In the genomic region with DNA sequence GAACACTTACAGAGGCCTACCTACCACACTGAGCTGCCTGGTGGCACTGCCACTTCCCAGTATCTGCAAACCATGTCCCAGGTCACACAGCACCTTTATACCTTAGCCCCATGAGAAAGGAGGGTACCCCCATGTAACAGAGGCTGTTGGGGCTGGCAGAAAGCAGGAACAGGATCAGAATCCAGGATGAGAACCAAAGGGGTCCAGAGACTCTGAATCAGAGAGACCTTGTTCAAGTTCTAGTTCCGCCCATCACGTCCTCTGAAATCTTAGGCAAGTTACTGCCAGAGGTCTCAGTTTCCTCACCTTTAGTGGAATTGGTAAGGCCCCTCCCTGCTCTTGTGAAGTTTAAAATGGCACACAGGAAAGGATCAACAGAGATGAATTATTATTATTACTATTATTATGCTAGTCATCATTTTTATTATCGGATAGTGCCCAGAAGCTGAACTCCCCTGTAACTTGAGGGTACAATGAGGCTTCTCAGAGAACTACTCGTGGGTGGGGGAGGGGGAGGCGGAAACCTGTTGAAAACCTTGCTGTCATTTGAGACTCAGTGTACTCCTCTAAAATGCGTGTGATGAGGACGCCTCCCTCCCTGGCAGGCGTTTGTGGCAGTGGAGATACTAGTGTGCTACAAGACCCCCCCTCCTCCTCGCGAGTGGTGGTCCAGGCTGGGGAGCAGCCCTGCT, we compare ENCODE assay signal across 1 cellular context.
TF ChIP-seq lines count a peak whose summit lies in the region.

No MANE protein-coding gene starts in this region.

TF ChIP-seq in GM23338, 12 proteins besides CTCF, POLR2A, EP300 and RAD21 (continued from another document):
- TF ChIP-seq, protein P1, sequence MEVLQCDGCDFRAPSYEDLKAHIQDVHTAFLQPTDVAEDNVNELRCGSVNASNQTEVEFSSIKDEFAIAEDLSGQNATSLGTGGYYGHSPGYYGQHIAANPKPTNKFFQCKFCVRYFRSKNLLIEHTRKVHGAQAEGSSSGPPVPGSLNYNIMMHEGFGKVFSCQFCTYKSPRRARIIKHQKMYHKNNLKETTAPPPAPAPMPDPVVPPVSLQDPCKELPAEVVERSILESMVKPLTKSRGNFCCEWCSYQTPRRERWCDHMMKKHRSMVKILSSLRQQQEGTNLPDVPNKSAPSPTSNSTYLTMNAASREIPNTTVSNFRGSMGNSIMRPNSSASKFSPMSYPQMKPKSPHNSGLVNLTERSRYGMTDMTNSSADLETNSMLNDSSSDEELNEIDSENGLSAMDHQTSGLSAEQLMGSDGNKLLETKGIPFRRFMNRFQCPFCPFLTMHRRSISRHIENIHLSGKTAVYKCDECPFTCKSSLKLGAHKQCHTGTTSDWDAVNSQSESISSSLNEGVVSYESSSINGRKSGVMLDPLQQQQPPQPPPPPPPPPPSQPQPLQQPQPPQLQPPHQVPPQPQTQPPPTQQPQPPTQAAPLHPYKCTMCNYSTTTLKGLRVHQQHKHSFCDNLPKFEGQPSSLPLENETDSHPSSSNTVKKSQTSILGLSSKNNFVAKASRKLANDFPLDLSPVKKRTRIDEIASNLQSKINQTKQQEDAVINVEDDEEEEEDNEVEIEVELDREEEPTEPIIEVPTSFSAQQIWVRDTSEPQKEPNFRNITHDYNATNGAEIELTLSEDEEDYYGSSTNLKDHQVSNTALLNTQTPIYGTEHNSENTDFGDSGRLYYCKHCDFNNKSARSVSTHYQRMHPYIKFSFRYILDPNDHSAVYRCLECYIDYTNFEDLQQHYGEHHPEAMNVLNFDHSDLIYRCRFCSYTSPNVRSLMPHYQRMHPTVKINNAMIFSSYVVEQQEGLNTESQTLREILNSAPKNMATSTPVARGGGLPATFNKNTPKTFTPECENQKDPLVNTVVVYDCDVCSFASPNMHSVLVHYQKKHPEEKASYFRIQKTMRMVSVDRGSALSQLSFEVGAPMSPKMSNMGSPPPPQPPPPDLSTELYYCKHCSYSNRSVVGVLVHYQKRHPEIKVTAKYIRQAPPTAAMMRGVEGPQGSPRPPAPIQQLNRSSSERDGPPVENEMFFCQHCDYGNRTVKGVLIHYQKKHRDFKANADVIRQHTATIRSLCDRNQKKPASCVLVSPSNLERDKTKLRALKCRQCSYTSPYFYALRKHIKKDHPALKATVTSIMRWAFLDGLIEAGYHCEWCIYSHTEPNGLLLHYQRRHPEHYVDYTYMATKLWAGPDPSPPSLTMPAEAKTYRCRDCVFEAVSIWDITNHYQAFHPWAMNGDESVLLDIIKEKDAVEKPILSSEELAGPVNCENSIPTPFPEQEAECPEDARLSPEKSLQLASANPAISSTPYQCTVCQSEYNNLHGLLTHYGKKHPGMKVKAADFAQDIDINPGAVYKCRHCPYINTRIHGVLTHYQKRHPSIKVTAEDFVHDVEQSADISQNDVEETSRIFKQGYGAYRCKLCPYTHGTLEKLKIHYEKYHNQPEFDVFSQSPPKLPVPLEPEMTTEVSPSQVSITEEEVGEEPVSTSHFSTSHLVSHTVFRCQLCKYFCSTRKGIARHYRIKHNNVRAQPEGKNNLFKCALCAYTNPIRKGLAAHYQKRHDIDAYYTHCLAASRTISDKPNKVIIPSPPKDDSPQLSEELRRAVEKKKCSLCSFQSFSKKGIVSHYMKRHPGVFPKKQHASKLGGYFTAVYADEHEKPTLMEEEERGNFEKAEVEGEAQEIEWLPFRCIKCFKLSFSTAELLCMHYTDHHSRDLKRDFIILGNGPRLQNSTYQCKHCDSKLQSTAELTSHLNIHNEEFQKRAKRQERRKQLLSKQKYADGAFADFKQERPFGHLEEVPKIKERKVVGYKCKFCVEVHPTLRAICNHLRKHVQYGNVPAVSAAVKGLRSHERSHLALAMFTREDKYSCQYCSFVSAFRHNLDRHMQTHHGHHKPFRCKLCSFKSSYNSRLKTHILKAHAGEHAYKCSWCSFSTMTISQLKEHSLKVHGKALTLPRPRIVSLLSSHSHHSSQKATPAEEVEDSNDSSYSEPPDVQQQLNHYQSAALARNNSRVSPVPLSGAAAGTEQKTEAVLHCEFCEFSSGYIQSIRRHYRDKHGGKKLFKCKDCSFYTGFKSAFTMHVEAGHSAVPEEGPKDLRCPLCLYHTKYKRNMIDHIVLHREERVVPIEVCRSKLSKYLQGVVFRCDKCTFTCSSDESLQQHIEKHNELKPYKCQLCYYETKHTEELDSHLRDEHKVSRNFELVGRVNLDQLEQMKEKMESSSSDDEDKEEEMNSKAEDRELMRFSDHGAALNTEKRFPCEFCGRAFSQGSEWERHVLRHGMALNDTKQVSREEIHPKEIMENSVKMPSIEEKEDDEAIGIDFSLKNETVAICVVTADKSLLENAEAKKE (CRISPR knock-in tag; IDR thresholded peaks at IDR 0.05), result no peak
- TF ChIP-seq NANOG (IDR thresholded peaks at IDR 0.05; ENCODE audit: borderline replicate concordance) (no peak), CREB1 (CRISPR knock-in tag; IDR thresholded peaks at IDR 0.05; ENCODE audit: low read depth) (no peak), ZNF114 (CRISPR knock-in tag; IDR thresholded peaks at IDR 0.05) (no peak), STAT1 (IDR thresholded peaks at IDR 0.05; ENCODE audit: unreplicated experiment) (no peak), EZH2 (IDR thresholded peaks at IDR 0.05; ENCODE audit: low read depth, unreplicated experiment) (no peak), JUNB (IDR thresholded peaks at IDR 0.05; ENCODE audit: unreplicated experiment) (no peak), POLR2AphosphoS5 (IDR thresholded peaks at IDR 0.05; ENCODE audit: low read depth) (no peak), EZH2phosphoT487 (IDR thresholded peaks at IDR 0.05; ENCODE audit: unreplicated experiment) (no peak)
- TF ChIP-seq, protein P2, sequence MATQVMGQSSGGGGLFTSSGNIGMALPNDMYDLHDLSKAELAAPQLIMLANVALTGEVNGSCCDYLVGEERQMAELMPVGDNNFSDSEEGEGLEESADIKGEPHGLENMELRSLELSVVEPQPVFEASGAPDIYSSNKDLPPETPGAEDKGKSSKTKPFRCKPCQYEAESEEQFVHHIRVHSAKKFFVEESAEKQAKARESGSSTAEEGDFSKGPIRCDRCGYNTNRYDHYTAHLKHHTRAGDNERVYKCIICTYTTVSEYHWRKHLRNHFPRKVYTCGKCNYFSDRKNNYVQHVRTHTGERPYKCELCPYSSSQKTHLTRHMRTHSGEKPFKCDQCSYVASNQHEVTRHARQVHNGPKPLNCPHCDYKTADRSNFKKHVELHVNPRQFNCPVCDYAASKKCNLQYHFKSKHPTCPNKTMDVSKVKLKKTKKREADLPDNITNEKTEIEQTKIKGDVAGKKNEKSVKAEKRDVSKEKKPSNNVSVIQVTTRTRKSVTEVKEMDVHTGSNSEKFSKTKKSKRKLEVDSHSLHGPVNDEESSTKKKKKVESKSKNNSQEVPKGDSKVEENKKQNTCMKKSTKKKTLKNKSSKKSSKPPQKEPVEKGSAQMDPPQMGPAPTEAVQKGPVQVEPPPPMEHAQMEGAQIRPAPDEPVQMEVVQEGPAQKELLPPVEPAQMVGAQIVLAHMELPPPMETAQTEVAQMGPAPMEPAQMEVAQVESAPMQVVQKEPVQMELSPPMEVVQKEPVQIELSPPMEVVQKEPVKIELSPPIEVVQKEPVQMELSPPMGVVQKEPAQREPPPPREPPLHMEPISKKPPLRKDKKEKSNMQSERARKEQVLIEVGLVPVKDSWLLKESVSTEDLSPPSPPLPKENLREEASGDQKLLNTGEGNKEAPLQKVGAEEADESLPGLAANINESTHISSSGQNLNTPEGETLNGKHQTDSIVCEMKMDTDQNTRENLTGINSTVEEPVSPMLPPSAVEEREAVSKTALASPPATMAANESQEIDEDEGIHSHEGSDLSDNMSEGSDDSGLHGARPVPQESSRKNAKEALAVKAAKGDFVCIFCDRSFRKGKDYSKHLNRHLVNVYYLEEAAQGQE (IDR thresholded peaks at IDR 0.05; ENCODE audit: unreplicated experiment), result no peak
- TF ChIP-seq, protein P3, sequence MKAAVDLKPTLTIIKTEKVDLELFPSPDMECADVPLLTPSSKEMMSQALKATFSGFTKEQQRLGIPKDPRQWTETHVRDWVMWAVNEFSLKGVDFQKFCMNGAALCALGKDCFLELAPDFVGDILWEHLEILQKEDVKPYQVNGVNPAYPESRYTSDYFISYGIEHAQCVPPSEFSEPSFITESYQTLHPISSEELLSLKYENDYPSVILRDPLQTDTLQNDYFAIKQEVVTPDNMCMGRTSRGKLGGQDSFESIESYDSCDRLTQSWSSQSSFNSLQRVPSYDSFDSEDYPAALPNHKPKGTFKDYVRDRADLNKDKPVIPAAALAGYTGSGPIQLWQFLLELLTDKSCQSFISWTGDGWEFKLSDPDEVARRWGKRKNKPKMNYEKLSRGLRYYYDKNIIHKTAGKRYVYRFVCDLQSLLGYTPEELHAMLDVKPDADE (IDR thresholded peaks at IDR 0.05), result no peak
